Comparison of ENCODE assay signal across 10 cellular contexts in genomic region chr10:10418397-10418796, GRCh38.
A peak's percentile ranks its signal among the peaks of the same experiment; 100 is the strongest.
DNase-seq lines count a peak whose midpoint lies in the region; ATAC-seq, FAIRE-seq and TF ChIP-seq lines count a peak whose summit lies in the region.
"Had no signal": no experiment of that assay in that cellular context is flagged by ENCODE, and none has a peak within 500 bp of the region (broad histone marks: within the 10 kb centered on the region; RNA-seq: fewer than 3 reads in every experiment).

No MANE protein-coding gene starts in this region.

- peak; percentile 97 for ATAC-seq in GM18870 (IDR thresholded peaks at IDR 0.05; ENCODE audit: unreplicated experiment)
- ATAC-seq in GM21737 (IDR thresholded peaks at IDR 0.05; ENCODE audit: unreplicated experiment) = peak; percentile 95
- ATAC-seq in HG03520 (IDR thresholded peaks at IDR 0.05; ENCODE audit: unreplicated experiment) = peak; percentile 95

- no peak overlapping the region for H3K27ac ChIP-seq in A673 (ENCODE audit: low read depth, low read length, poor library complexity, severe bottlenecking)

- no peak overlapping the region for H3K4me3 ChIP-seq in A673 (ENCODE audit: low read depth, low read length, poor library complexity, severe bottlenecking)

- no peak overlapping the region for H3K4me3 Mint-ChIP-seq in dendritic cell treated with granulocyte-macrophage colony-stimulating factor and Interleukin-4, amounts not matched to agents 40 ng/mL and 50 ng/mL, for 4 days
- H3K4me3 Mint-ChIP-seq: nephron had no signal

- no TSS peak for BruUV-seq in A673 (replicated peaks; lab: Mats Ljungman, UMichigan)

- H3K36me3 Mint-ChIP-seq in dendritic cell treated with granulocyte-macrophage colony-stimulating factor and Interleukin-4, amounts not matched to agents 40 ng/mL and 50 ng/mL, for 4 days (ENCODE audit: low read depth) = no peaks in the 10 kb centered on the region

- no peaks in the 10 kb centered on the region for H3K4me1 ChIP-seq in A673 (ENCODE audit: insufficient read depth, low read length, poor library complexity, severe bottlenecking)

- FAIRE-seq in urothelium cell line (lab: Jason Lieb, UNC) = no peak

- CTCF ChIA-PET in A673 (lab: Charles Lee) = no interaction called here

- no peaks in the 10 kb centered on the region for H3K36me3 ChIP-seq in A673 (ENCODE audit: insufficient read depth, low read length, poor library complexity, severe bottlenecking)

- no peaks in the 10 kb centered on the region for H3K9me3 ChIP-seq in A673 (ENCODE audit: low read depth, low read length, poor library complexity, severe bottlenecking)

- POLR2A ChIA-PET in A673 (lab: Charles Lee; ENCODE audit: low non-redundant PET) = no interaction called here

- DNase-seq in urothelium cell line (ENCODE audit: low spot score) (no peak), NCI-H2171 (lab: John Stamatoyannopoulos, UW) (no peak), A673 (ENCODE audit: low spot score) (no peak)
- no peak for DNase-seq in stimulated activated CD4-positive, alpha-beta T cell treated with anti-CD3 and anti-CD28 coated beads, Interleukin-12 subunit alpha, Interleukin-12 subunit beta, amount 100 ng/mL, for 4 hours
- DNase-seq: NCI-H510A treated with DMSO at 0.1 percent for 48 hours had no signal

- peaks cover 22% of the 10 kb centered on the region for H3K4me1 Mint-ChIP-seq in dendritic cell treated with granulocyte-macrophage colony-stimulating factor and Interleukin-4, amounts not matched to agents 40 ng/mL and 50 ng/mL, for 4 days (ENCODE audit: low read depth)
- H3K4me1 Mint-ChIP-seq: nephron had no signal

- no peaks in the 10 kb centered on the region for H3K27me3 ChIP-seq in A673 (replicated peaks; ENCODE audit: insufficient read depth, low read depth, low read length, poor library complexity)

- no peaks in the 10 kb centered on the region for H3K27me3 Mint-ChIP-seq in dendritic cell treated with granulocyte-macrophage colony-stimulating factor and Interleukin-4, amounts not matched to agents 40 ng/mL and 50 ng/mL, for 4 days

- no peaks in the 10 kb centered on the region for H3K9me3 Mint-ChIP-seq in dendritic cell treated with granulocyte-macrophage colony-stimulating factor and Interleukin-4, amounts not matched to agents 40 ng/mL and 50 ng/mL, for 4 days
- H3K9me3 Mint-ChIP-seq: nephron had no signal

- intact Hi-C loops in dendritic cell treated with granulocyte-macrophage colony-stimulating factor and Interleukin-4, amounts not matched to agents 40 ng/mL and 50 ng/mL, for 4 days (cut with micrococcal nuclease) = no loop called here
- intact Hi-C loops in A673 (cut with micrococcal nuclease; ENCODE audit: unreplicated experiment) = no loop called here

- no peak for TF ChIP-seq CTCF in A673 (conservative IDR thresholded peaks at IDR 0.05; ENCODE audit: low read depth, low read length)

- H3K27ac Mint-ChIP-seq in dendritic cell treated with granulocyte-macrophage colony-stimulating factor and Interleukin-4, amounts not matched to agents 40 ng/mL and 50 ng/mL, for 4 days = peak overlapping the region; percentile 75
- H3K27ac Mint-ChIP-seq: nephron had no signal
